In the genomic region with DNA sequence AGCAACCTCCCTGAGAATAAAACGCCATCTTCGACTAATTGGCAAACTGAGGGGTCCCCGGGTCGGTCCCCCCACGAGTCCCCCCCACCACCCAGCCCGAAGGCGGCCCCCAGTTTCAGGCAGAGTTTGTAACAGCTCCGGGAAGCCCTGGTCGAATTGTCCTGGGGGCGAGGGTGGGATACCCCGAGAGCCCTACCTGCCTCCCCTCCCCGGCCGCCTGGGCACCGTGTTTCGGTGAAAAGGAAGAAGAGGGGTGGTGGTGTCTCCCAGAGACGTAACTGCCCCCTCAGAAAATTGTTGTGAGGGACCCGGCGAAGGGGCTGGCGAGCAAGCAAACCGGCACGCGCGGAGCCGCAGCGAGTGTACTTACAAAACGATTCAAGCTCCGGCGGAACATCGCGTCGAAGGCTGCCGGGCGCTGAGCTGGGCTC, we compare ENCODE assay signal across 8 cellular contexts. TPM values are rescaled to one million over a fixed set of nuclear protein-coding genes. Genes with fewer than 3 reads are reported as not detected.
DNase-seq lines count a peak whose midpoint lies in the region; ATAC-seq and TF ChIP-seq lines count a peak whose summit lies in the region.

No MANE protein-coding gene starts in this region.

- ATAC-seq in gastroesophageal sphincter: no peak

- H3K9ac ChIP-seq in skeletal muscle tissue (ENCODE audit: low read depth in 1 of 3, low read length in 3 of 3): peak overlapping the region; percentile 65 to 75 (median 66)

- no peaks in the 10 kb centered on the region for H3K36me3 ChIP-seq in H7 (replicated peaks; ENCODE audit: control insufficient read depth, insufficient read depth, low read length)
- H3K36me3 ChIP-seq in WERI-Rb-1: no peaks in the 10 kb centered on the region
- H3K36me3 ChIP-seq in gastroesophageal sphincter: no peaks in the 10 kb centered on the region
- H3K36me3 ChIP-seq in skeletal muscle tissue (ENCODE audit: control insufficient read depth in 3 of 3, insufficient read depth in 3 of 3, low read length in 3 of 3): no peaks in the 10 kb centered on the region

- DNase-seq in H7 (peak; percentile 56), WERI-Rb-1 (no peak), DMS153 (lab: John Stamatoyannopoulos, UW) (no peak), A172 (ENCODE audit: low spot score) (no peak), NCI-H187 (lab: John Stamatoyannopoulos, UW) (no peak), pons (ENCODE audit: low spot score) (no peak)

- WGBS in gastroesophageal sphincter (ENCODE audit: low coverage in 1 of 2), 2 donors: 18% methylated on average over 11 of the region's 33 CpGs; no CpG with 5 or more reads in 1 of the 2 donors

- TF ChIP-seq EP300 in gastroesophageal sphincter (IDR thresholded peaks at IDR 0.05): no peak

- H3K27me3 ChIP-seq in H7 (ENCODE audit: control insufficient read depth, insufficient read depth, low read length) (peaks cover 4% of the 10 kb centered on the region; the same call in 1 of the 2 replicates), WERI-Rb-1 (ENCODE audit: insufficient read depth, low read depth, severe bottlenecking) (peaks cover 21% of the 10 kb centered on the region), gastroesophageal sphincter (no peaks in the 10 kb centered on the region), skeletal muscle tissue (ENCODE audit: control insufficient read depth in 3 of 3, insufficient read depth in 3 of 3, low read length in 3 of 3) (peaks cover 0 to 4% (median 0%) of the 10 kb centered on the region in 3 donors)

- no peaks in the 10 kb centered on the region for H3K9me3 ChIP-seq in WERI-Rb-1 (ENCODE audit: severe bottlenecking)
- no peaks in the 10 kb centered on the region for H3K9me3 ChIP-seq in gastroesophageal sphincter
- H3K9me3 ChIP-seq in skeletal muscle tissue (ENCODE audit: control insufficient read depth in 3 of 3, low read length in 3 of 3): no peaks in the 10 kb centered on the region

- TF ChIP-seq CTCF in WERI-Rb-1 (IDR thresholded peaks at IDR 0.05; ENCODE audit: low read depth, low read length): no peak
- no peak for TF ChIP-seq CTCF in gastroesophageal sphincter (IDR thresholded peaks at IDR 0.05)

- peak overlapping the region; percentile 93 for H3K4me3 ChIP-seq in H7 (ENCODE audit: insufficient read depth, low read depth, low read length)
- H3K4me3 ChIP-seq in WERI-Rb-1 (ENCODE audit: low read depth, low read length): peak overlapping the region; percentile 40
- peak overlapping the region; percentile 82 to 95 for H3K4me3 ChIP-seq in gastroesophageal sphincter
- H3K4me3 ChIP-seq in skeletal muscle tissue (ENCODE audit: low read length in 3 of 3): peak overlapping the region; percentile 65 to 72 (median 66)

- H3K27ac ChIP-seq in WERI-Rb-1: no peak overlapping the region
- peak overlapping the region in 3 of 4 donors; percentile 97 to 98 (median 97) for H3K27ac ChIP-seq in gastroesophageal sphincter
- H3K27ac ChIP-seq in skeletal muscle tissue (ENCODE audit: low read depth, low read length): peak overlapping the region; percentile 64

- H3K4me1 ChIP-seq in gastroesophageal sphincter (peaks cover 0 to 7% (median 0%) of the 10 kb centered on the region in 3 donors), skeletal muscle tissue (ENCODE audit: control insufficient read depth in 3 of 3, insufficient read depth in 3 of 3, low read length in 3 of 3) (no peaks in the 10 kb centered on the region)

- no peak for TF ChIP-seq POLR2A in gastroesophageal sphincter (IDR thresholded peaks at IDR 0.05)

RNA-seq across cellular contexts. Expression of gene ATP11C, which starts 1.2 kb away (rescaled TPM):
- total RNA-seq in H7 (2014; rRNA removed; shearing (Covaris generic)): 102 and 163 TPM in 2 replicates
- 10 to 100 TPM; 20.4 to 33.3 (median 27.3) TPM for total RNA-seq in gastroesophageal sphincter
- total RNA-seq in skeletal muscle tissue: 17.7 TPM
- 33.3 and 36.5 TPM in 2 replicates for total RNA-seq in A172 (2014; rRNA removed; shearing (Covaris generic))

RNA-seq across cellular contexts. Expression of gene CXorf66, which starts 33.7 kb away (rescaled TPM):
- total RNA-seq in H7 (2014; rRNA removed; shearing (Covaris generic)): not detected in 2 replicates
- not detected for total RNA-seq in gastroesophageal sphincter
- total RNA-seq in skeletal muscle tissue: not detected
- not detected in 2 replicates for total RNA-seq in A172 (2014; rRNA removed; shearing (Covaris generic))

Comparison
In these comparisons a context has a peak if more than half of its experiments do, and no peak if none do; other contexts are left out.
1. H3K4me3 ChIP-seq: peak in every context shown above with its lines; median percentile 93 in H7; 88 in gastroesophageal sphincter; 66 in skeletal muscle tissue; 40 in WERI-Rb-1.